Comparison of ENCODE assay signal across 7 cellular contexts in the genomic region with DNA sequence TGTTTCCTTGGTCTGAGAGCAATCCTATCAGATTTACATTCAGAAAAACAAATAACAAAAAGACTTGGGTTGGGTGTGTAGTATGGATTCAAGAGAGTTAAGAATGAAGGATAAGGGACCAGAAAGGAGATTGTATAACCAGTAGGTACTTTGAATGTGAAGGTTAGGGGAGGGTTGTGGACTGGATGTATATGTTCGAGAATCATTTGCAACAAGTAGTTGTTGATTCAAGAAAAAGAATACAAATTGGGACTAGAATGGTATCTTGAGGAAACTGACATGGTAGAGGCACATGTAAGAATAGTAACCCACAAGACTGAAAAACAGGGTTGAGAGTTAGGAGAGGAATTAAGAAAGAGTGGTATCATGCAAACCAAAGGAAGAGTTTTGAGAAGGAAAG.
"Had no signal": no experiment of that assay in that cellular context is flagged by ENCODE, and none has a peak within 500 bp of the region (broad histone marks: within the 10 kb centered on the region; RNA-seq: fewer than 3 reads in every experiment).

No MANE protein-coding gene starts in this region.

- H3K4me3 Mint-ChIP-seq: IgD-negative memory B cell had no signal

- H3K27ac Mint-ChIP-seq: IgD-negative memory B cell had no signal

- H3K9me3 Mint-ChIP-seq: IgD-negative memory B cell had no signal

- H3K4me1 Mint-ChIP-seq: IgD-negative memory B cell had no signal

- H3K36me3 Mint-ChIP-seq: IgD-negative memory B cell had no signal

- ATAC-seq: HCT116, HepG2 had no signal

- H3K27me3 Mint-ChIP-seq: IgD-negative memory B cell had no signal

- DNase-seq: GM23248, GOT3, H7, KBM-7 had no signal
